Comparison of ENCODE assay signal across 23 cellular contexts in genomic region chr9:76342862-76343261, GRCh38.
"Had no signal": no experiment of that assay in that cellular context is flagged by ENCODE, and none has a peak within 500 bp of the region (broad histone marks: within the 10 kb centered on the region; RNA-seq: fewer than 3 reads in every experiment).

No MANE protein-coding gene starts in this region.

- H3K27ac ChIP-seq: colonic mucosa, esophagus muscularis mucosa, lower lobe of right lung, pancreas, right lobe of liver, stomach, thyroid gland, upper lobe of left lung had no signal

- H3K9me3 ChIP-seq: colonic mucosa, esophagus muscularis mucosa, lower lobe of right lung, pancreas, right lobe of liver, thyroid gland, upper lobe of left lung had no signal

- H3K27me3 ChIP-seq: colonic mucosa, esophagus muscularis mucosa, pancreas, right lobe of liver, stomach, thyroid gland, upper lobe of left lung had no signal

- DNase-seq: colonic mucosa; effector CD8-positive, alpha-beta T cell; foreskin melanocyte; hypothalamus; immature natural killer cell; islet precursor cell; kidney glomerular epithelial cell; left ventricle myocardium superior; lower lobe of right lung; natural killer cell; occipital lobe; pancreas; right lobe of liver; stimulated activated CD4-positive, alpha-beta T cell treated with anti-CD3 and anti-CD28 coated beads, Interleukin-12 subunit alpha, Interleukin-12 subunit beta, amount 100 ng/mL, for 4 hours; stimulated activated CD4-positive, alpha-beta T cell treated with anti-CD3 and anti-CD28 coated beads, Interleukin-1b, Interleukin-23, amount 100 ng/mL, for 48 hours; stimulated activated CD4-positive, alpha-beta T cell treated with anti-CD3 and anti-CD28 coated beads, Interleukin-4, amount 100 ng/mL, for 1 hour; stimulated activated CD8-positive, alpha-beta memory T cell treated with anti-CD3 and anti-CD28 coated beads, Interleukin-4, amount 100 ng/mL, for 48 hours; stimulated activated naive CD4-positive, alpha-beta T cell treated with Interleukin-2 at 50 U/mL for 16 hours; stomach; thyroid gland; upper lobe of left lung had no signal

- H3K4me1 ChIP-seq: colonic mucosa, esophagus muscularis mucosa, lower lobe of right lung, pancreas, stomach, thyroid gland, upper lobe of left lung had no signal

- H3K4me3 ChIP-seq: colonic mucosa, esophagus muscularis mucosa, lower lobe of right lung, pancreas, right lobe of liver, smooth muscle cell, stomach, thyroid gland, upper lobe of left lung had no signal

- H3K4me2 ChIP-seq: smooth muscle cell had no signal

- ATAC-seq: left ventricle myocardium superior, lower lobe of right lung, natural killer cell, pancreas, right lobe of liver had no signal

- H3K36me3 ChIP-seq: colonic mucosa, esophagus muscularis mucosa, lower lobe of right lung, pancreas, right lobe of liver, stomach, thyroid gland, upper lobe of left lung had no signal
